9 cellular contexts compared by ENCODE assay signal in the genomic region with DNA sequence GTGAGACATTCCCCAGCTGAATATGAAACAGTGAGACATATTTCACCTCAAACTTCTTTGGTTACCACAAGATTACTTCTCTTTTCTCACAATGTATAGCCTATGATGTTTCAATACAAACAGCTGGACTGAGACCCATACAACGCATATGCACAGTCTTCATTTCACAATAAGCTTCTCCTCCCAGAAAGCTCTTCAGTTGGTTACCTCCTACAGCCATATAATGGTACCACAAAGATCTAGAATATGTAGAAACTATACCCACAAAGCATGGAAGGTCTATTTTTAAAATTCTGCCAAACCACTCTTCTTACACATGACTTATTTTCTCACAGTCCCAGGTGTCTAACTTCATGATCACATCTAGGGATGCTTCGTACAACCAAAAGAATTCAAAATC.
DNase-seq lines count a peak whose midpoint lies in the region; ATAC-seq and TF ChIP-seq lines count a peak whose summit lies in the region.
"Had no signal": no experiment of that assay in that cellular context is flagged by ENCODE, and none has a peak within 500 bp of the region (broad histone marks: within the 10 kb centered on the region; RNA-seq: fewer than 3 reads in every experiment).

No MANE protein-coding gene starts in this region.

- no peak overlapping the region for H3K23ac ChIP-seq in mesendoderm (ENCODE audit: low read length)

- peak; percentile 76 for ATAC-seq in GM18867 (IDR thresholded peaks at IDR 0.05; ENCODE audit: unreplicated experiment)
- peak; percentile 74 for ATAC-seq in HG02571 (IDR thresholded peaks at IDR 0.05; ENCODE audit: unreplicated experiment)
- ATAC-seq in naive thymus-derived CD4-positive, alpha-beta T cell: peak; percentile 54

- H3K4me1 ChIP-seq in naive thymus-derived CD4-positive, alpha-beta T cell (ENCODE audit: control insufficient read depth in 2 of 2, insufficient read depth in 2 of 2, low read length in 2 of 2): peaks cover 70 to 79% of the 10 kb centered on the region in 2 donors
- H3K4me1 ChIP-seq in mesendoderm (ENCODE audit: control insufficient read depth, low read depth, low read length): peaks cover 5% of the 10 kb centered on the region
- peaks cover 7% of the 10 kb centered on the region for H3K4me1 ChIP-seq in endodermal cell (ENCODE audit: control insufficient read depth, insufficient read depth, low read length)
- peaks cover 22% of the 10 kb centered on the region for H3K4me1 ChIP-seq in osteoblast (ENCODE audit: insufficient read depth, low read length)

- POLR2A ChIA-PET in naive thymus-derived CD4-positive, alpha-beta T cell (lab: Charles Lee): interaction anchor here (0.7 to 2.4 kb wide), 4 partner anchors 27 to 185 kb away, joined by 3 to 8 read pairs (median 3); partner anchors contain the start of gene JAK1

- in situ Hi-C loops in KBM-7 (cut with MboI; ENCODE audit: low pct_unique_long_range_greater_than_20kb, low sequenced_read_pairs): no loop called here

- H3K9me3 ChIP-seq in naive thymus-derived CD4-positive, alpha-beta T cell (ENCODE audit: control insufficient read depth in 2 of 3, low read length in 3 of 3): no peaks in the 10 kb centered on the region
- no peaks in the 10 kb centered on the region for H3K9me3 ChIP-seq in endodermal cell (ENCODE audit: control insufficient read depth, low read length)
- no peaks in the 10 kb centered on the region for H3K9me3 ChIP-seq in osteoblast (ENCODE audit: low read depth, low read length)

- H3K27me3 ChIP-seq in naive thymus-derived CD4-positive, alpha-beta T cell (ENCODE audit: control insufficient read depth in 2 of 2, insufficient read depth in 2 of 2, low read length in 2 of 2): no peaks in the 10 kb centered on the region
- H3K27me3 ChIP-seq in mesendoderm (ENCODE audit: insufficient read depth, low read length, poor library complexity): no peaks in the 10 kb centered on the region
- H3K27me3 ChIP-seq in endodermal cell (ENCODE audit: control insufficient read depth, insufficient read depth, low read length, poor library complexity, severe bottlenecking): no peaks in the 10 kb centered on the region
- no peaks in the 10 kb centered on the region for H3K27me3 ChIP-seq in osteoblast (ENCODE audit: insufficient read depth, low read length)

- peaks cover 9% of the 10 kb centered on the region for H3K79me1 ChIP-seq in mesendoderm (ENCODE audit: low read length)

- intact Hi-C loops in naive thymus-derived CD4-positive, alpha-beta T cell (cut with micrococcal nuclease): loop anchor here in 1 of 2 donors (2.0 kb wide), 1 partner anchor 13 kb away; no protein-coding TSS in a partner anchor

- no CpG with 5 or more reads among the region's 2 CpGs for WGBS in mesendoderm (ENCODE audit: extremely low coverage, insufficient coverage, low lambda C conversion rate)
- 96 to 100% methylated on average over 2 of the region's 2 CpGs for WGBS in endodermal cell (ENCODE audit: insufficient coverage in 1 of 2, insufficient read length in 1 of 2), 2 experiments

- CTCF ChIA-PET in naive thymus-derived CD4-positive, alpha-beta T cell (lab: Charles Lee): interaction anchor here (0.7 kb wide), 1 partner anchor 12 kb away, joined by 3 read pairs; no protein-coding TSS in a partner anchor

- H3K56ac ChIP-seq in mesendoderm (ENCODE audit: low read length): no peak overlapping the region

- H3K36me3 Mint-ChIP-seq in naive thymus-derived CD4-positive, alpha-beta T cell: peaks cover 0 to 9% (median 0%) of the 10 kb centered on the region in 5 donors
- no peaks in the 10 kb centered on the region for H3K36me3 Mint-ChIP-seq in endodermal cell (ENCODE audit: low read depth)

- H2BK5ac ChIP-seq in mesendoderm (ENCODE audit: low read length): no peak overlapping the region

- DNase-seq in KBM-7 (peak; percentile 79), mesendoderm (no peak), endodermal cell (no peak), osteoblast (ENCODE audit: insufficient read length, low spot score, missing footprints) (no peak)
- DNase-seq in naive thymus-derived CD4-positive, alpha-beta T cell: no peak
- DNase-seq: caudate nucleus had no signal

- no peak overlapping the region for H4K8ac ChIP-seq in mesendoderm (ENCODE audit: low read depth, low read length)

- H3K27me3 Mint-ChIP-seq in naive thymus-derived CD4-positive, alpha-beta T cell: no peaks in the 10 kb centered on the region
- no peaks in the 10 kb centered on the region for H3K27me3 Mint-ChIP-seq in endodermal cell (ENCODE audit: insufficient read depth)

- no peak overlapping the region for H2AFZ ChIP-seq in osteoblast (ENCODE audit: low read length)

- H3K27ac ChIP-seq in naive thymus-derived CD4-positive, alpha-beta T cell (ENCODE audit: low read depth, low read length): no peak overlapping the region
- H3K27ac ChIP-seq in mesendoderm (ENCODE audit: low read depth, low read length) (no peak overlapping the region), endodermal cell (ENCODE audit: low read depth, low read length) (no peak overlapping the region), osteoblast (ENCODE audit: low read depth, low read length) (no peak overlapping the region)

- H2BK120ac ChIP-seq in mesendoderm (ENCODE audit: low read depth, low read length): no peak overlapping the region

- peaks cover 68 to 100% (median 97%) of the 10 kb centered on the region in 7 donors for H3K4me1 Mint-ChIP-seq in naive thymus-derived CD4-positive, alpha-beta T cell
- H3K4me1 Mint-ChIP-seq in endodermal cell: peaks cover 58% of the 10 kb centered on the region

- H3K36me3 ChIP-seq in naive thymus-derived CD4-positive, alpha-beta T cell (ENCODE audit: control insufficient read depth in 2 of 3, insufficient read depth in 3 of 3, low read length in 3 of 3): no peaks in the 10 kb centered on the region
- H3K36me3 ChIP-seq in mesendoderm (ENCODE audit: control insufficient read depth, insufficient read depth, low read length): no peaks in the 10 kb centered on the region
- no peaks in the 10 kb centered on the region for H3K36me3 ChIP-seq in endodermal cell (ENCODE audit: control insufficient read depth, insufficient read depth, low read length)
- H3K36me3 ChIP-seq in osteoblast (ENCODE audit: insufficient read depth, low read length): no peaks in the 10 kb centered on the region

- no peak overlapping the region for H3K4me3 ChIP-seq in naive thymus-derived CD4-positive, alpha-beta T cell (ENCODE audit: low read length)
- no peak overlapping the region for H3K4me3 ChIP-seq in mesendoderm (ENCODE audit: low read length)
- H3K4me3 ChIP-seq in endodermal cell (ENCODE audit: low read length): no peak overlapping the region
- no peak overlapping the region for H3K4me3 ChIP-seq in osteoblast (ENCODE audit: insufficient read depth, low read length)
- H3K4me3 ChIP-seq: lung had no signal

- H2AK5ac ChIP-seq in mesendoderm (ENCODE audit: low read length): no peak overlapping the region

- H3K4me2 ChIP-seq in mesendoderm (ENCODE audit: low read length) (no peak overlapping the region), osteoblast (ENCODE audit: insufficient read depth, low read length) (no peak overlapping the region)

- no peak overlapping the region for H3K4ac ChIP-seq in mesendoderm (ENCODE audit: low read depth, low read length)

- no peak overlapping the region for H4K5ac ChIP-seq in mesendoderm (ENCODE audit: low read length)

- H3K9ac ChIP-seq in mesendoderm (ENCODE audit: low read length) (no peak overlapping the region), endodermal cell (ENCODE audit: extremely low read depth, low read length, poor library complexity, severe bottlenecking) (no peak overlapping the region)

- no peak overlapping the region for H2BK15ac ChIP-seq in mesendoderm (replicated peaks; ENCODE audit: low read depth)

- peak overlapping the region in 8 of 10 donors; percentile 7 to 62 (median 36) for H3K4me3 Mint-ChIP-seq in naive thymus-derived CD4-positive, alpha-beta T cell
- H3K4me3 Mint-ChIP-seq in endodermal cell: no peak overlapping the region

- H3K9me3 Mint-ChIP-seq in naive thymus-derived CD4-positive, alpha-beta T cell: no peaks in the 10 kb centered on the region
- H3K9me3 Mint-ChIP-seq in endodermal cell: no peaks in the 10 kb centered on the region

- peak overlapping the region in 5 of 9 donors; percentile 1 to 48 (median 43) for H3K27ac Mint-ChIP-seq in naive thymus-derived CD4-positive, alpha-beta T cell
- no peak overlapping the region for H3K27ac Mint-ChIP-seq in endodermal cell

- H4K20me1 ChIP-seq in osteoblast (ENCODE audit: insufficient read depth, low read length): peaks cover 58% of the 10 kb centered on the region

- H3K79me2 ChIP-seq in mesendoderm (ENCODE audit: control insufficient read depth, insufficient read depth, low read length): no peaks in the 10 kb centered on the region
- H3K79me2 ChIP-seq in osteoblast (ENCODE audit: insufficient read depth, low read length): peaks cover 78% of the 10 kb centered on the region

- H3K18ac ChIP-seq in mesendoderm (ENCODE audit: low read length): no peak overlapping the region

- TF ChIP-seq CTCF in endodermal cell (conservative IDR thresholded peaks at IDR 0.05): no peak
- no peak for TF ChIP-seq CTCF in osteoblast (IDR thresholded peaks at IDR 0.05; ENCODE audit: extremely low read depth, low read depth, low read length)
